10 cellular contexts compared by ENCODE assay signal in genomic region chr11:7520011-7520942, GRCh38. TPM values are rescaled to one million over a fixed set of nuclear protein-coding genes. Genes with fewer than 3 reads are reported as not detected.
DNase-seq lines count a peak whose midpoint lies in the region; ATAC-seq, FAIRE-seq and TF ChIP-seq lines count a peak whose summit lies in the region.
"Had no signal": no experiment of that assay in that cellular context is flagged by ENCODE, and none has a peak within 500 bp of the region (broad histone marks: within the 10 kb centered on the region; RNA-seq: fewer than 3 reads in every experiment).

No MANE protein-coding gene starts in this region.

- H3K27me3 Mint-ChIP-seq in activated CD4-positive, alpha-beta T cell treated with anti-CD3 and anti-CD28 coated beads, Interleukin-2, amount 10 ng/mL, durations not matched to agents 7 days and 5 days, result peaks cover 4% of the 10 kb centered on the region

- 65 to 69% methylated on average over 13 to 17 of the region's 18 CpGs for WGBS in esophagus squamous epithelium, 2 donors
- 74 to 92% (median 88%) methylated on average over 18 of the region's 18 CpGs for WGBS in ovary, 3 donors

- no peak for TF ChIP-seq EP300 in ovary (IDR thresholded peaks at IDR 0.05)

- CTCF ChIA-PET in activated CD4-positive, alpha-beta T cell treated with anti-CD3 and anti-CD28 coated beads, Interleukin-2, amount 10 ng/mL, durations not matched to agents 7 days and 5 days (lab: Charles Lee), result interaction anchor here (0.6 to 2.6 kb wide), 6 partner anchors 8 to 1303 kb away, joined by 3 to 8 read pairs (median 4); no protein-coding TSS in a partner anchor

- H3K27ac Mint-ChIP-seq in activated CD4-positive, alpha-beta T cell treated with anti-CD3 and anti-CD28 coated beads, Interleukin-2, amount 10 ng/mL, durations not matched to agents 7 days and 5 days, result no peak overlapping the region

- no peak overlapping the region for H3K4me3 Mint-ChIP-seq in activated CD4-positive, alpha-beta T cell treated with anti-CD3 and anti-CD28 coated beads, Interleukin-2, amount 10 ng/mL, durations not matched to agents 7 days and 5 days

- DNase-seq in GM12892 (ENCODE audit: insufficient read length) (no peak), esophagus squamous epithelium (lab: John Stamatoyannopoulos, UW) (no peak), ovary (no peak), SKM-1 (lab: John Stamatoyannopoulos, UW; ENCODE audit: unreplicated experiment) (no peak)
- no peak for DNase-seq in activated CD4-positive, alpha-beta T cell treated with anti-CD3 and anti-CD28 coated beads, Interleukin-2, amount 10 ng/mL, durations not matched to agents 7 days and 5 days
- DNase-seq in stimulated activated CD4-positive, alpha-beta T cell treated with anti-CD3 and anti-CD28 coated beads, Interleukin-4, amount 100 ng/mL, for 4 hours, result no peak

- TF ChIP-seq POLR2A in GM12892 (IDR thresholded peaks at IDR 0.05; ENCODE audit: low read depth, low read length) (peak; percentile 59), esophagus squamous epithelium (IDR thresholded peaks at IDR 0.05) (no peak), ovary (IDR thresholded peaks at IDR 0.05) (no peak)

- intact Hi-C loops in esophagus squamous epithelium (cut with DNase I), result no loop called here
- intact Hi-C loops in ovary (cut with DNase I), result no loop called here

- H3K4me1 ChIP-seq in esophagus squamous epithelium, result peaks cover 18 to 57% (median 21%) of the 10 kb centered on the region in 3 donors
- no peaks in the 10 kb centered on the region for H3K4me1 ChIP-seq in ovary (ENCODE audit: insufficient read depth)

- no peaks in the 10 kb centered on the region for H3K27me3 ChIP-seq in esophagus squamous epithelium
- H3K27me3 ChIP-seq in ovary, result no peaks in the 10 kb centered on the region

- FAIRE-seq in GM12892 (lab: Jason Lieb, UNC), result no peak
- FAIRE-seq: G401.6 had no signal

- H3K27ac ChIP-seq in esophagus squamous epithelium (peak overlapping the region in 3 of 4 donors; percentile 17 to 40 (median 37)), ovary (no peak overlapping the region)

- peaks cover 38% of the 10 kb centered on the region for H3K36me3 Mint-ChIP-seq in activated CD4-positive, alpha-beta T cell treated with anti-CD3 and anti-CD28 coated beads, Interleukin-2, amount 10 ng/mL, durations not matched to agents 7 days and 5 days (ENCODE audit: low read depth)

- ATAC-seq in GM19463 (IDR thresholded peaks at IDR 0.05; ENCODE audit: unreplicated experiment) (peak; percentile 41), HG03159 (IDR thresholded peaks at IDR 0.05; ENCODE audit: unreplicated experiment) (peak; percentile 51)

- H3K4me1 Mint-ChIP-seq in activated CD4-positive, alpha-beta T cell treated with anti-CD3 and anti-CD28 coated beads, Interleukin-2, amount 10 ng/mL, durations not matched to agents 7 days and 5 days, result peaks cover 55% of the 10 kb centered on the region

- H3K9me3 ChIP-seq in esophagus squamous epithelium (no peaks in the 10 kb centered on the region), ovary (no peaks in the 10 kb centered on the region)

- H3K4me3 ChIP-seq in esophagus squamous epithelium, result no peak overlapping the region
- no peak overlapping the region for H3K4me3 ChIP-seq in ovary

- POLR2A ChIA-PET in activated CD4-positive, alpha-beta T cell treated with anti-CD3 and anti-CD28 coated beads, Interleukin-2, amount 10 ng/mL, durations not matched to agents 7 days and 5 days (lab: Charles Lee), result no interaction called here

- TF ChIP-seq CTCF in esophagus squamous epithelium (IDR thresholded peaks at IDR 0.05) (no peak), ovary (IDR thresholded peaks at IDR 0.05) (no peak)

- H3K9me3 Mint-ChIP-seq in activated CD4-positive, alpha-beta T cell treated with anti-CD3 and anti-CD28 coated beads, Interleukin-2, amount 10 ng/mL, durations not matched to agents 7 days and 5 days, result peaks cover 9% of the 10 kb centered on the region

- no peaks in the 10 kb centered on the region for H3K36me3 ChIP-seq in esophagus squamous epithelium
- no peaks in the 10 kb centered on the region for H3K36me3 ChIP-seq in ovary

RNA-seq across cellular contexts. Expression of gene PPFIBP2, which starts 6.5 kb away (rescaled TPM):
- polyA plus RNA-seq in GM12892 (2012; ENCODE audit: missing spikeins), result 42.0 TPM
- 10 to 100 TPM; 28.1 to 61.1 (median 49.4) TPM for total RNA-seq in esophagus squamous epithelium
- 10 to 100 TPM; 18.0 to 32.7 (median 20.7) TPM for total RNA-seq in ovary
- polyA plus RNA-seq in ovary, result 10 to 100 TPM in 1 of 2 donors, 1 to 10 TPM in 1; 9.6 to 36.2 TPM
- total RNA-seq in activated CD4-positive, alpha-beta T cell treated with anti-CD3 and anti-CD28 coated beads, Interleukin-2, amount 10 ng/mL, durations not matched to agents 7 days and 5 days, result 10 to 100 TPM; 33.1 to 34.7 TPM

RNA-seq across cellular contexts. Expression of gene OLFML1, which starts 35.0 kb away (rescaled TPM):
- polyA plus RNA-seq in GM12892 (2012; ENCODE audit: missing spikeins), result 0.64 TPM
- total RNA-seq in esophagus squamous epithelium, result 1 to 10 TPM in 2 of 4 donors, under 1 TPM in 1, not detected in 1; 0.35 to 6.3 (median 2.4) TPM
- total RNA-seq in ovary, result 10 to 100 TPM; 16.3 to 52.2 (median 38.8) TPM
- 100 to 1,000 TPM in 1 of 2 donors, 10 to 100 TPM in 1; 32.8 to 114 TPM for polyA plus RNA-seq in ovary
- not detected for total RNA-seq in activated CD4-positive, alpha-beta T cell treated with anti-CD3 and anti-CD28 coated beads, Interleukin-2, amount 10 ng/mL, durations not matched to agents 7 days and 5 days
- total RNA-seq: mononuclear cell had no signal

Comparison
In these comparisons a context has a peak if more than half of its experiments do, and no peak if none do; other contexts are left out.
1. H3K27ac ChIP-seq: peak in esophagus squamous epithelium (3 of 4); none in ovary (0 of 2).